17 cellular contexts compared by ENCODE assay signal in genomic region chr13:46160065-46160464, GRCh38. TPM values are rescaled to one million over a fixed set of nuclear protein-coding genes. Genes with fewer than 3 reads are reported as not detected.
A peak's percentile ranks its signal among the peaks of the same experiment; 100 is the strongest.
DNase-seq lines count a peak whose midpoint lies in the region; ATAC-seq and TF ChIP-seq lines count a peak whose summit lies in the region.
"Had no signal": no experiment of that assay in that cellular context is flagged by ENCODE, and none has a peak within 500 bp of the region (broad histone marks: within the 10 kb centered on the region; RNA-seq: fewer than 3 reads in every experiment).

No MANE protein-coding gene starts in this region.

- H3K9me3 ChIP-seq in CD4-positive, alpha-beta T cell (ENCODE audit: control insufficient read depth, low read length) = no peaks in the 10 kb centered on the region
- H3K9me3 ChIP-seq in effector memory CD4-positive, alpha-beta T cell (ENCODE audit: control insufficient read depth, low read length) = no peaks in the 10 kb centered on the region
- H3K9me3 ChIP-seq in Caco-2 = no peaks in the 10 kb centered on the region
- H3K9me3 ChIP-seq: esophagus squamous epithelium, psoas muscle, tibial artery had no signal

- peaks cover 54% of the 10 kb centered on the region for H3K4me1 Mint-ChIP-seq in CD4-positive, alpha-beta T cell (ENCODE audit: low read depth)
- H3K4me1 Mint-ChIP-seq in T-cell (peaks cover 48 to 60% (median 58%) of the 10 kb centered on the region in 3 donors), Caco-2 (ENCODE audit: low read depth, unreplicated experiment) (no peaks in the 10 kb centered on the region)

- peaks cover 79% of the 10 kb centered on the region for H3K36me3 Mint-ChIP-seq in CD4-positive, alpha-beta T cell (ENCODE audit: low read depth)
- peaks cover 50% of the 10 kb centered on the region for H3K36me3 Mint-ChIP-seq in T-cell
- peaks cover 6% of the 10 kb centered on the region for H3K36me3 Mint-ChIP-seq in Caco-2 (ENCODE audit: insufficient read depth, unreplicated experiment)

- POLR2A ChIA-PET in CD4-positive, alpha-beta T cell (lab: Charles Lee) = interaction anchor here (0.6 to 11.1 kb wide), 11 partner anchors 15 to 136 kb away, joined by 3 to 217 read pairs (median 4); partner anchors contain the start of genes LCP1, LRRC63 and ZC3H13
- POLR2A ChIA-PET in T-cell (lab: Charles Lee) (interaction anchor here (0.8 to 2.1 kb wide), 8 partner anchors 9 to 53 kb away, joined by 3 to 10 read pairs (median 5); no protein-coding TSS in a partner anchor), Caco-2 (lab: Charles Lee) (no interaction called here)

- no peaks in the 10 kb centered on the region for H3K36me3 ChIP-seq in ACC112 (ENCODE audit: insufficient read depth, low read length)
- H3K36me3 ChIP-seq in effector memory CD4-positive, alpha-beta T cell (ENCODE audit: control insufficient read depth, insufficient read depth, low read length) = peaks cover 40% of the 10 kb centered on the region
- H3K36me3 ChIP-seq in Caco-2 (ENCODE audit: control insufficient read depth, insufficient read depth, low read length) = no peaks in the 10 kb centered on the region
- H3K36me3 ChIP-seq: esophagus squamous epithelium, tibial artery had no signal

- intact Hi-C loops in CD4-positive, alpha-beta T cell (cut with DNase I, micrococcal nuclease) = loop anchor here (1.0 to 10.0 kb wide), 8 partner anchors 12 to 161 kb away; partner anchors contain the start of gene LRRC63 (in 2 of the 2)
- intact Hi-C loops in Caco-2 (cut with micrococcal nuclease; ENCODE audit: unreplicated experiment) = loop anchor here (1.0 to 5.0 kb wide), 5 partner anchors 13 to 353 kb away; no protein-coding TSS in a partner anchor

- H3K9me3 Mint-ChIP-seq in CD4-positive, alpha-beta T cell = no peaks in the 10 kb centered on the region
- H3K9me3 Mint-ChIP-seq in T-cell (no peaks in the 10 kb centered on the region), Caco-2 (ENCODE audit: unreplicated experiment) (no peaks in the 10 kb centered on the region)

- no peak for TF ChIP-seq CTCF in CD4-positive, alpha-beta T cell (IDR thresholded peaks at IDR 0.05)
- TF ChIP-seq CTCF in Caco-2 (IDR thresholded peaks at IDR 0.05; ENCODE audit: insufficient read depth in 1 of 2, low read depth in 1 of 2, low read length in 1 of 2, severe bottlenecking in 1 of 2, unreplicated experiment in 1 of 2) (no peak), GM13977 (IDR thresholded peaks at IDR 0.05; ENCODE audit: extremely low read depth, insufficient read depth, missing control alignments) (no peak)

- CTCF ChIA-PET in CD4-positive, alpha-beta T cell (lab: Charles Lee) = interaction anchor here (0.6 to 5.3 kb wide), 24 partner anchors 8 to 166 kb away, joined by 3 to 70 read pairs (median 6); partner anchors contain the start of genes LCP1, LRRC63 and ZC3H13
- CTCF ChIA-PET in T-cell (lab: Charles Lee) = interaction anchor here (0.6 to 6.3 kb wide), 22 partner anchors 9 to 161 kb away, joined by 3 to 73 read pairs (median 8); partner anchors contain the start of gene LCP1 (in 1 of the 2)
- CTCF ChIA-PET in Caco-2 (lab: Charles Lee) = interaction anchor here (0.5 to 2.1 kb wide), 11 partner anchors 8 to 353 kb away, joined by 3 to 16 read pairs (median 4); partner anchors contain the start of gene ZC3H13

- H3K27ac ChIP-seq in ACC112 (ENCODE audit: low read depth, low read length) = no peak overlapping the region
- peak overlapping the region; percentile 62 for H3K27ac ChIP-seq in CD4-positive, alpha-beta T cell (ENCODE audit: low read depth, low read length)
- H3K27ac ChIP-seq in effector memory CD4-positive, alpha-beta T cell (ENCODE audit: insufficient read depth, low read length, poor library complexity, severe bottlenecking) = peak overlapping the region; percentile 72
- H3K27ac ChIP-seq: esophagus squamous epithelium, psoas muscle, RWPE1, tibial artery had no signal

- H3K4me3 Mint-ChIP-seq in CD4-positive, alpha-beta T cell = peak overlapping the region; percentile 83
- H3K4me3 Mint-ChIP-seq in T-cell = peak overlapping the region; percentile 61 to 72 (median 64)
- H3K4me3 Mint-ChIP-seq in Caco-2 (ENCODE audit: unreplicated experiment) = no peak overlapping the region

- no peaks in the 10 kb centered on the region for H3K27me3 Mint-ChIP-seq in CD4-positive, alpha-beta T cell
- H3K27me3 Mint-ChIP-seq in T-cell (no peaks in the 10 kb centered on the region), Caco-2 (ENCODE audit: insufficient read depth, unreplicated experiment) (peaks cover 5% of the 10 kb centered on the region)

- no peak for ATAC-seq in CD4-positive, alpha-beta T cell (ENCODE audit: poor library complexity)
- peak; percentile 19 to 30 (median 22) for ATAC-seq in T-cell (replicated peaks in 1 of 4)

- DNase-seq in CD4-positive, alpha-beta T cell = no peak
- DNase-seq in T-cell (no peak), Caco-2 (no peak), GM13977 (ENCODE audit: low spot score) (no peak), germinal center (ENCODE audit: low spot score) (no peak), inferior parietal cortex (ENCODE audit: extremely low spot score) (no peak)
- DNase-seq in effector memory CD4-positive, alpha-beta T cell = no peak
- DNase-seq: esophagus squamous epithelium; left cardiac atrium; NCI-H2029 treated with DMSO at 0.1 percent for 48 hours; psoas muscle; stimulated activated CD4-positive, alpha-beta T cell treated with anti-CD3 and anti-CD28 coated beads, Interleukin-15, amount 100 ng/mL, for 24 hours; tibial artery had no signal

- BruUV-seq in Caco-2 (replicated peaks; lab: Mats Ljungman, UMichigan) = no TSS peak

- no peaks in the 10 kb centered on the region for H3K27me3 ChIP-seq in ACC112 (ENCODE audit: insufficient read depth, low read length)
- no peaks in the 10 kb centered on the region for H3K27me3 ChIP-seq in CD4-positive, alpha-beta T cell (ENCODE audit: control insufficient read depth, insufficient read depth, low read length)
- no peaks in the 10 kb centered on the region for H3K27me3 ChIP-seq in effector memory CD4-positive, alpha-beta T cell (replicated peaks; ENCODE audit: control insufficient read depth, insufficient read depth, low read length, poor library complexity, severe bottlenecking)
- no peaks in the 10 kb centered on the region for H3K27me3 ChIP-seq in Caco-2 (replicated peaks; ENCODE audit: control insufficient read depth, insufficient read depth, low read length)

- H3K4me1 ChIP-seq in ACC112 (ENCODE audit: control insufficient read depth, insufficient read depth, low read length, unreplicated experiment) (no peaks in the 10 kb centered on the region), Caco-2 (no peaks in the 10 kb centered on the region)
- peaks cover 36% of the 10 kb centered on the region for H3K4me1 ChIP-seq in effector memory CD4-positive, alpha-beta T cell (ENCODE audit: control insufficient read depth, insufficient read depth, low read length, poor library complexity, severe bottlenecking)
- H3K4me1 ChIP-seq: psoas muscle, tibial artery had no signal

- in situ Hi-C loops in GM13977 (cut with MboI; ENCODE audit: low pct_unique_long_range_greater_than_20kb, low sequenced_read_pairs, unreplicated experiment) = no loop called here

- peak overlapping the region; percentile 91 for H3K27ac Mint-ChIP-seq in CD4-positive, alpha-beta T cell
- H3K27ac Mint-ChIP-seq in T-cell = peak overlapping the region; percentile 90 to 93
- H3K27ac Mint-ChIP-seq in Caco-2 (ENCODE audit: unreplicated experiment) = no peak overlapping the region

- H3K4me3 ChIP-seq in ACC112 (ENCODE audit: low read depth, low read length) = no peak overlapping the region
- peak overlapping the region; percentile 5 for H3K4me3 ChIP-seq in effector memory CD4-positive, alpha-beta T cell (ENCODE audit: insufficient read depth, low read depth, low read length, poor library complexity, severe bottlenecking)
- H3K4me3 ChIP-seq in Caco-2 (ENCODE audit: low read depth, low read length) = no peak overlapping the region
- H3K4me3 ChIP-seq: esophagus squamous epithelium, psoas muscle, tibial artery had no signal

- no peaks in the 10 kb centered on the region for H3K79me2 ChIP-seq in ACC112 (ENCODE audit: control insufficient read depth, insufficient read depth, low read length, unreplicated experiment)

- peak overlapping the region; percentile 45 for H2AFZ ChIP-seq in ACC112 (ENCODE audit: low read length, unreplicated experiment)

RNA-seq across cellular contexts. Expression of gene LCP1, which starts 21.9 kb away (rescaled TPM):
- total RNA-seq in CD4-positive, alpha-beta T cell = 100 to 1,000 TPM; 266 to 276 TPM
- total RNA-seq in T-cell (100 to 1,000 TPM; 338 to 574 (median 413) TPM), Caco-2 (2022) (32.1 and 37.8 TPM in 2 replicates)
- total RNA-seq: dermis blood vessel endothelial cell had no signal

RNA-seq across cellular contexts. Expression of gene LRRC63, which starts 51.7 kb away (rescaled TPM):
- under 1 TPM in 1 of 2 experiments, not detected in 1; 0.17 TPM for total RNA-seq in CD4-positive, alpha-beta T cell
- under 1 TPM; 0.43 to 0.82 (median 0.54) TPM for total RNA-seq in T-cell
- not detected in 2 replicates for total RNA-seq in Caco-2 (2022)
- total RNA-seq: dermis blood vessel endothelial cell, esophagus squamous epithelium, MCF 10A, psoas muscle had no signal

RNA-seq across cellular contexts. Expression of gene CPB2, which starts 55.2 kb away (rescaled TPM):
- not detected for total RNA-seq in CD4-positive, alpha-beta T cell
- total RNA-seq in T-cell (under 1 TPM in 3 of 5 donors, not detected in 2; 0.13 to 0.29 (median 0.28) TPM), Caco-2 (2022) (0.18 TPM in 1 of 2 replicates, not detected in the other)
- total RNA-seq: dermis blood vessel endothelial cell, esophagus squamous epithelium, left cardiac atrium, MCF 10A, psoas muscle had no signal
